In genomic region chr7:27188666-27189559, GRCh38 we compare ENCODE assay signal across 9 cellular contexts. TPM values are rescaled to one million over a fixed set of nuclear protein-coding genes. Genes with fewer than 3 reads are reported as not detected.
A peak's percentile ranks its signal among the peaks of the same experiment; 100 is the strongest.
DNase-seq lines count a peak whose midpoint lies in the region; ATAC-seq and TF ChIP-seq lines count a peak whose summit lies in the region.
"Had no signal": no experiment of that assay in that cellular context is flagged by ENCODE, and none has a peak within 500 bp of the region (broad histone marks: within the 10 kb centered on the region; RNA-seq: fewer than 3 reads in every experiment).

No MANE protein-coding gene starts in this region.

- no peaks in the 10 kb centered on the region for H3K36me3 Mint-ChIP-seq in CD8-positive, alpha-beta T cell
- H3K36me3 Mint-ChIP-seq in effector memory CD8-positive, alpha-beta T cell (ENCODE audit: insufficient read depth): peaks cover 41% of the 10 kb centered on the region
- H3K36me3 Mint-ChIP-seq in nephron progenitor cell (ENCODE audit: low read depth): no peaks in the 10 kb centered on the region

- H3K4me3 ChIP-seq in CD8-positive, alpha-beta T cell (ENCODE audit: low read depth, low read length): peak overlapping the region; percentile 41
- peak overlapping the region; percentile 4 for H3K4me3 ChIP-seq in NT2/D1 (ENCODE audit: insufficient read length, low read depth)

- in situ Hi-C loops in ACHN (cut with HindIII; ENCODE audit: low pct_ligation_motif_present, low pct_unique_long_range_greater_than_20kb, low sequenced_read_pairs): no loop called here

- no peaks in the 10 kb centered on the region for H3K9me3 ChIP-seq in CD8-positive, alpha-beta T cell (ENCODE audit: low read length)
- H3K9me3 ChIP-seq in NT2/D1 (ENCODE audit: insufficient read depth, low read length): no peaks in the 10 kb centered on the region
- H3K9me3 ChIP-seq: adrenal gland had no signal

- no peaks in the 10 kb centered on the region for H3K36me3 ChIP-seq in CD8-positive, alpha-beta T cell (ENCODE audit: insufficient read depth, low read length)
- H3K36me3 ChIP-seq in NT2/D1 (ENCODE audit: insufficient read depth, insufficient read length, low read length): no peaks in the 10 kb centered on the region
- H3K36me3 ChIP-seq: adrenal gland had no signal

- H3K4me1 Mint-ChIP-seq in CD8-positive, alpha-beta T cell (ENCODE audit: low read depth): peaks cover 64% of the 10 kb centered on the region
- H3K4me1 Mint-ChIP-seq in effector memory CD8-positive, alpha-beta T cell (ENCODE audit: low read depth in 2 of 2): peaks cover 41 to 55% of the 10 kb centered on the region in 2 donors
- H3K4me1 Mint-ChIP-seq in nephron progenitor cell: peaks cover 71% of the 10 kb centered on the region

- peak overlapping the region; percentile 75 for H3K27ac Mint-ChIP-seq in CD8-positive, alpha-beta T cell
- H3K27ac Mint-ChIP-seq in effector memory CD8-positive, alpha-beta T cell: peak overlapping the region in 1 of 2 donors; percentile 64
- peak overlapping the region; percentile 80 for H3K27ac Mint-ChIP-seq in nephron progenitor cell

- no peak overlapping the region for H3K9ac ChIP-seq in NT2/D1 (ENCODE audit: insufficient read length, low read depth)

- H3K27me3 ChIP-seq in CD8-positive, alpha-beta T cell (ENCODE audit: insufficient read depth, low read length): peaks cover 94% of the 10 kb centered on the region
- peaks cover 100% of the 10 kb centered on the region for H3K27me3 ChIP-seq in NT2/D1 (ENCODE audit: insufficient read depth, insufficient read length)

- H3K27me3 Mint-ChIP-seq in CD8-positive, alpha-beta T cell (ENCODE audit: low read depth): peaks cover 85% of the 10 kb centered on the region
- H3K27me3 Mint-ChIP-seq in effector memory CD8-positive, alpha-beta T cell: peaks cover 86 to 97% of the 10 kb centered on the region in 2 donors
- peaks cover 98% of the 10 kb centered on the region for H3K27me3 Mint-ChIP-seq in nephron progenitor cell (ENCODE audit: low read depth, poor library complexity)

- no peak overlapping the region for H3K27ac ChIP-seq in CD8-positive, alpha-beta T cell (ENCODE audit: low read depth, low read length)
- H3K27ac ChIP-seq: adrenal gland had no signal

- peak in 5 of 7 experiments; percentile 47 to 78 (median 52) for DNase-seq in CD8-positive, alpha-beta T cell
- no peak for DNase-seq in NT2/D1 (ENCODE audit: low read depth, low spot score)
- DNase-seq in effector memory CD8-positive, alpha-beta T cell: no peak
- DNase-seq in nephron progenitor cell: peak; percentile 42
- DNase-seq in NCI-H1930 (lab: John Stamatoyannopoulos, UW): no peak
- DNase-seq in GM10248 (ENCODE audit: extremely low spot score): no peak
- no peak for DNase-seq in ACHN

- CTCF ChIA-PET in CD8-positive, alpha-beta T cell (lab: Charles Lee): interaction anchor here (1.0 to 4.8 kb wide), 9 partner anchors 9 to 832 kb away, joined by 3 to 30 read pairs (median 7); partner anchors contain the start of genes HOXA13 and HOXA9
- CTCF ChIA-PET in GM10248 (lab: Yijun Ruan, JAX): interaction anchor here (2.0 to 2.3 kb wide), 2 partner anchors 9 to 28 kb away, joined by 6 to 11 read pairs; no protein-coding TSS in a partner anchor

- TF ChIP-seq CTCF in CD8-positive, alpha-beta T cell (IDR thresholded peaks at IDR 0.05): no peak
- no peak for TF ChIP-seq CTCF in nephron progenitor cell (IDR thresholded peaks at IDR 0.05)
- no peak for TF ChIP-seq CTCF in GM10248 (IDR thresholded peaks at IDR 0.05; ENCODE audit: control extremely low read depth, extremely low read depth, low read depth, missing control alignments)

- H3K9me3 Mint-ChIP-seq in CD8-positive, alpha-beta T cell: no peaks in the 10 kb centered on the region
- H3K9me3 Mint-ChIP-seq in effector memory CD8-positive, alpha-beta T cell: no peaks in the 10 kb centered on the region
- no peaks in the 10 kb centered on the region for H3K9me3 Mint-ChIP-seq in nephron progenitor cell

- intact Hi-C loops in CD8-positive, alpha-beta T cell (cut with DNase I, micrococcal nuclease): loop anchor here (5.0 kb wide), 2 partner anchors 37 to 1327 kb away; partner anchors contain the start of gene HOXA3 (in 1 of the 2)

- ATAC-seq in CD8-positive, alpha-beta T cell: peak; percentile 39
- ATAC-seq in effector memory CD8-positive, alpha-beta T cell (replicated peaks): peak; percentile 27
- ATAC-seq in HG03342 (IDR thresholded peaks at IDR 0.05; ENCODE audit: unreplicated experiment): no peak

- POLR2A ChIA-PET in CD8-positive, alpha-beta T cell (lab: Charles Lee): interaction anchor here (1.2 kb wide), 1 partner anchor 14 kb away, joined by 7 read pairs; no protein-coding TSS in a partner anchor
- POLR2A ChIA-PET in GM10248 (lab: Yijun Ruan, JAX): no interaction called here

- peaks cover 66% of the 10 kb centered on the region for H3K4me1 ChIP-seq in CD8-positive, alpha-beta T cell (ENCODE audit: insufficient read depth, low read length)
- peaks cover 32% of the 10 kb centered on the region for H3K4me1 ChIP-seq in NT2/D1 (ENCODE audit: insufficient read depth, insufficient read length)

- peak overlapping the region; percentile 65 for H3K4me3 Mint-ChIP-seq in CD8-positive, alpha-beta T cell
- peak overlapping the region; percentile 82 to 86 for H3K4me3 Mint-ChIP-seq in effector memory CD8-positive, alpha-beta T cell
- peak overlapping the region; percentile 82 for H3K4me3 Mint-ChIP-seq in nephron progenitor cell

RNA-seq across cellular contexts. Expression of gene HOXA11, which starts 3.9 kb away (rescaled TPM):
- not detected for total RNA-seq in CD8-positive, alpha-beta T cell

RNA-seq across cellular contexts. Expression of gene HOXA13, which starts 11.0 kb away (rescaled TPM):
- total RNA-seq in CD8-positive, alpha-beta T cell: not detected

RNA-seq across cellular contexts. Expression of gene HOXA10, which starts 14.8 kb away (rescaled TPM):
- total RNA-seq in CD8-positive, alpha-beta T cell: not detected

RNA-seq across cellular contexts. Expression of gene HOXA9, which starts 23.6 kb away (rescaled TPM):
- total RNA-seq in CD8-positive, alpha-beta T cell: not detected

RNA-seq across cellular contexts. Expression of gene HOXA7, which starts 32.4 kb away (rescaled TPM):
- total RNA-seq in CD8-positive, alpha-beta T cell: not detected

Comparison
In these comparisons a context has a peak if more than half of its experiments do, and no peak if none do; other contexts are left out.
1. DNase-seq: peak in CD8-positive, alpha-beta T cell (5 of 7) and nephron progenitor cell (single experiment); none in NT2/D1 (single experiment), effector memory CD8-positive, alpha-beta T cell (0 of 3), NCI-H1930 (0 of 2), GM10248 (single experiment) and ACHN (single experiment).
2. Peak in every context shown above with its lines, with median percentiles within 50 percentile points of each other: H3K4me3 Mint-ChIP-seq.